8 cellular contexts compared by ENCODE assay signal in the genomic region with DNA sequence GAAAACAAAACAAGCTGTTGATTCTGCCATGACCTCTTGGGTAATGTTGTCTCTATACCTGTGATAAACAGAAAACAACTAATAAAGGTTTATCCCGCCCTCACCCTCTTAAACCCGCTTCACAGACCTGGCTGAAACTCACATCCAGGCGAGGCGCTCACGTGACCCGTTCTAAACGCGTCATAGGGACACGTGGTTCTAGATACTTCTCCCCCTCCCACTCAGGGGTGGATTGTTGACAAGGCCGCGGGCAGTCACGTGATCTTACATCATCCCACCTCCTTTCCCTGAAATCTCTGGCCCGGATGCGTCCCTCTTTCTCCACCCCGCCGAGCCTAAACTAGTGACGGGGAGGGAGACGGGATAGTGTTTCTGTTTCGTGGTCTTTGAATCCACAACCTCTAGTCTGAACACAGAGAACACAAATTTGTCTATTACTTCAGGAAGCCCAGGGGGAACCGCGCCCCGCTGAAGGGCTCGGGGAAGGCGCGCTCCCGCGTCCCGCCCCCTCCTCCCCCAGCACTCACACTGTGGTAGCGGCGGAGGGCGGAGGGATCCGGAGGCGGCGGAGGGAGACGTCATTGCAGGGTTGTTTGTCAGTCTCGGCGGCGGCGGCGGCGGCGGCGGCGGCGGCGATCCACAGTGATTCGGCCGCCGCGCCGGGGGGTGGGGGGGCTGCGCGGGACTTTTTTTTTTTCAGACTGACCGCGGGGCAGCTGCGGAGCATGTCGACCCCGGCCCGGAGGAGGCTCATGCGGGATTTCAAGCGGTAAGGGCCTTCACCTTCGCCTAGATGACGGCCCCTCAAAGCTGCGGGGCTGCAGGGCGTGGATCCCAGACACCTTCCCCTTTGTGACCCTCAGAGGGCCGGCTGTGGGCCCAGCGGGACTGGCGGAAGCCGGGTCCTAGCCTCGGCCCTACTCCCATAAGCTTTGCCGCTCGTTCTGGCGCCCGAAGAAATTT.
A peak's percentile ranks its signal among the peaks of the same experiment; 100 is the strongest.
DNase-seq lines count a peak whose midpoint lies in the region; ATAC-seq lines count a peak whose summit lies in the region.

A gene (plus strand): TSS at position 699 of the 963 bp plus-strand sequence. CDS start 27 bp downstream, at position 726.

- ATAC-seq in GM19372 (IDR thresholded peaks at IDR 0.05; ENCODE audit: low read depth, unreplicated experiment) = peak; percentile 71
- peak; percentile 52 for ATAC-seq in HG03558 (IDR thresholded peaks at IDR 0.05; ENCODE audit: extremely low read depth, unreplicated experiment)

- DNase-seq in C1 segment of cervical spinal cord (lab: John Stamatoyannopoulos, UW) (peak; percentile 88 to 99 (median 98)), NCI-H748 treated with DMSO at 0.1 percent for 48 hours (lab: John Stamatoyannopoulos, UW) (peak; percentile 96), dedifferentiated amniotic fluid mesenchymal stem cell (ENCODE audit: extremely low spot score) (peak; percentile 100), left kidney (ENCODE audit: low read depth, low spot score) (peak; percentile 100)
- peak; percentile 97 for DNase-seq in activated CD4-positive, alpha-beta T cell treated with anti-CD3 and anti-CD28 coated beads, Interleukin-2, amount 50 U/mL, for 24 hours (ENCODE audit: low read depth in 1 of 2, low spot score in 1 of 2)
- DNase-seq in stimulated activated CD4-positive, alpha-beta T cell treated with anti-CD3 and anti-CD28 coated beads, Interleukin-2, amount 100 ng/mL, for 24 hours = peak; percentile 97 to 98

Comparison
In these comparisons a context has a peak if more than half of its experiments do, and no peak if none do; other contexts are left out.
1. Peak in every context shown above with its lines: DNase-seq and ATAC-seq.